In genomic region chr4:76194325-76194724, GRCh38 we compare ENCODE assay signal across 10 cellular contexts. TPM values are rescaled to one million over a fixed set of nuclear protein-coding genes. Genes with fewer than 3 reads are reported as not detected.
DNase-seq lines count a peak whose midpoint lies in the region; ATAC-seq and TF ChIP-seq lines count a peak whose summit lies in the region.
"Had no signal": no experiment of that assay in that cellular context is flagged by ENCODE, and none has a peak within 500 bp of the region (broad histone marks: within the 10 kb centered on the region; RNA-seq: fewer than 3 reads in every experiment).

No MANE protein-coding gene starts in this region.

- TF ChIP-seq CTCF in IMR-90 (conservative IDR thresholded peaks at IDR 0.05; ENCODE audit: low read depth, low read length) (no peak), breast epithelium (IDR thresholded peaks at IDR 0.05) (no peak), transverse colon (IDR thresholded peaks at IDR 0.05) (no peak), GM20000 (IDR thresholded peaks at IDR 0.05; ENCODE audit: extremely low read depth, missing control alignments) (no peak)

- no CpG with 5 or more reads among the region's 2 CpGs for WGBS in IMR-90 (ENCODE audit: extremely low coverage in 2 of 2, insufficient read length in 1 of 2), 2 experiments
- WGBS in transverse colon (ENCODE audit: low coverage in 1 of 2), 2 donors = 85 to 86% methylated on average over 2 of the region's 2 CpGs

- H3K27me3 ChIP-seq in IMR-90 (ENCODE audit: control insufficient read depth, insufficient read depth, low read length) (no peaks in the 10 kb centered on the region), breast epithelium (no peaks in the 10 kb centered on the region), transverse colon (no peaks in the 10 kb centered on the region)

- 0 out of 2 replicates have a peak overlapping the region, but pooled peaks have one; percentile 75 for H2BK20ac ChIP-seq in IMR-90 (ENCODE audit: low read depth, low read length)

- peak; percentile 94 for DNase-seq in IMR-90
- DNase-seq in breast epithelium (ENCODE audit: low spot score in 2 of 2) = no peak
- peak; percentile 95 for DNase-seq in kidney glomerular epithelial cell (lab: John Stamatoyannopoulos, UW)
- no peak for DNase-seq in transverse colon
- no peak for DNase-seq in GM20000 (ENCODE audit: low spot score)
- no peak for DNase-seq in DMS79 (lab: John Stamatoyannopoulos, UW)
- no peak for DNase-seq in inferior parietal cortex (ENCODE audit: extremely low spot score)
- DNase-seq: activated naive CD4-positive, alpha-beta T cell treated with anti-CD3 and anti-CD28 coated beads, Interleukin-2, amount 50 U/mL, for 16 hours had no signal

- peaks cover 23% of the 10 kb centered on the region for H3K36me3 ChIP-seq in IMR-90 (ENCODE audit: control insufficient read depth, insufficient read depth, low read length)
- no peaks in the 10 kb centered on the region for H3K36me3 ChIP-seq in breast epithelium
- peaks cover 0 to 23% (median 8%) of the 10 kb centered on the region in 4 donors for H3K36me3 ChIP-seq in transverse colon

- TF ChIP-seq RAD21 in IMR-90 (IDR thresholded peaks at IDR 0.05; ENCODE audit: low read length) = no peak

- peaks cover 18% of the 10 kb centered on the region for H3K9me1 ChIP-seq in IMR-90 (ENCODE audit: insufficient read depth, low read length)

- H3K27ac ChIP-seq in IMR-90 (ENCODE audit: insufficient read depth, low read length) (no peak overlapping the region), breast epithelium (peak overlapping the region; percentile 77 to 85), transverse colon (peak overlapping the region; percentile 45 to 92 (median 66))

- no peak overlapping the region for H3K4me3 ChIP-seq in IMR-90 (ENCODE audit: insufficient read depth, low read depth, low read length)
- H3K4me3 ChIP-seq in breast epithelium = no peak overlapping the region
- H3K4me3 ChIP-seq in transverse colon = no peak overlapping the region

- H3K4ac ChIP-seq in IMR-90 (ENCODE audit: low read depth, low read length) = peak overlapping the region; percentile 48; the same call in 1 of the 2 replicates

- intact Hi-C loops in IMR-90 (cut with micrococcal nuclease) = no loop called here
- intact Hi-C loops in breast epithelium (cut with DNase I; ENCODE audit: low total_unique reads) = no loop called here
- intact Hi-C loops in transverse colon (cut with DNase I; ENCODE audit: low total_unique reads) = no loop called here

- no peak overlapping the region; a peak in 1 of 4 replicates for H4K8ac ChIP-seq in IMR-90 (ENCODE audit: low read depth in 2 of 2, low read length in 2 of 2)

- H2BK15ac ChIP-seq in IMR-90 (ENCODE audit: low read depth, low read length) = no peak overlapping the region

- no peak for TF ChIP-seq EP300 in transverse colon (IDR thresholded peaks at IDR 0.05; ENCODE audit: low read depth)

- H3K79me1 ChIP-seq in IMR-90 (ENCODE audit: low read depth in 1 of 2, low read length in 2 of 2) = peaks cover 37 to 80% of the 10 kb centered on the region in 2 experiments

- POLR2A ChIA-PET in IMR-90 (lab: Charles Lee; ENCODE audit: unreplicated experiment) = no interaction called here

- H2BK120ac ChIP-seq in IMR-90 (ENCODE audit: low read depth, low read length) = no peak overlapping the region

- no peak overlapping the region for H2AK5ac ChIP-seq in IMR-90 (ENCODE audit: low read depth, low read length)

- no peak overlapping the region for H3K18ac ChIP-seq in IMR-90 (ENCODE audit: low read depth, low read length)

- CTCF ChIA-PET in IMR-90 (lab: Yijun Ruan, JAX) = no interaction called here

- H4K91ac ChIP-seq in IMR-90 (ENCODE audit: insufficient read depth, low read depth, low read length) = no peak overlapping the region

- H3K4me1 ChIP-seq in IMR-90 (ENCODE audit: control insufficient read depth, insufficient read depth, low read length) (peaks cover 22% of the 10 kb centered on the region), breast epithelium (peaks cover 5 to 24% of the 10 kb centered on the region in 2 donors), transverse colon (peaks cover 31 to 69% (median 55%) of the 10 kb centered on the region in 4 donors)

- H2BK5ac ChIP-seq in IMR-90 (ENCODE audit: low read depth, low read length, poor library complexity, severe bottlenecking) = peak overlapping the region; percentile 77

- in situ Hi-C loops in IMR-90 (cut with MboI; ENCODE audit: low sequenced_read_pairs) = loop anchor here (10.0 kb wide), 1 partner anchor 310 kb away; no protein-coding TSS in a partner anchor
- in situ Hi-C loops in transverse colon (cut with MboI; ENCODE audit: low pct_ligation_motif_present in 1 of 4, low pct_unique_long_range_greater_than_20kb in 1 of 4, low sequenced_read_pairs in 3 of 4) = loop anchor here in 2 of 4 donors (25.0 kb wide), 2 partner anchors 168 to 318 kb away; no protein-coding TSS in a partner anchor

- H2AFZ ChIP-seq in IMR-90 (replicated peaks; ENCODE audit: low read length, poor library complexity) = no peak overlapping the region

- TF ChIP-seq POLR2A in IMR-90 (IDR thresholded peaks at IDR 0.05; ENCODE audit: low read depth, low read length) (no peak), breast epithelium (IDR thresholded peaks at IDR 0.05) (no peak), transverse colon (IDR thresholded peaks at IDR 0.05) (no peak)

- no peak overlapping the region for H3K14ac ChIP-seq in IMR-90 (replicated peaks; ENCODE audit: low read depth, low read length)

- no peak overlapping the region for H2AK9ac ChIP-seq in IMR-90 (replicated peaks; ENCODE audit: low read depth, low read length, poor library complexity)

- dilution Hi-C loops in IMR-90 (cut with HindIII; ENCODE audit: low sequenced_read_pairs, unreplicated experiment) = no loop called here

- no peak overlapping the region for H4K5ac ChIP-seq in IMR-90 (ENCODE audit: low read depth, low read length)

- ATAC-seq in IMR-90 (ENCODE audit: low read depth) (peak; percentile 72), GM18502 (IDR thresholded peaks at IDR 0.05; ENCODE audit: poor library complexity, unreplicated experiment) (no peak)
- ATAC-seq: Panc1 had no signal

- BruUV-seq in IMR-90 (replicated peaks; lab: Mats Ljungman, UMichigan) = no TSS peak

- H3K4me2 ChIP-seq in IMR-90 (ENCODE audit: low read depth, low read length) = peak overlapping the region; percentile 64; the same call in 1 of the 2 replicates

- no peak overlapping the region for H3K9ac ChIP-seq in IMR-90 (ENCODE audit: low read depth, low read length)

- H4K20me1 ChIP-seq in IMR-90 (ENCODE audit: insufficient read depth, low read length) = peaks cover 24% of the 10 kb centered on the region; the same call in 1 of the 2 replicates

- no peak overlapping the region for H3K56ac ChIP-seq in IMR-90 (ENCODE audit: extremely low read depth, insufficient read depth, low read length)

- no peak overlapping the region for H3K23ac ChIP-seq in IMR-90 (ENCODE audit: low read depth, low read length)

- no peaks in the 10 kb centered on the region for H3K9me3 ChIP-seq in IMR-90 (ENCODE audit: control insufficient read depth, insufficient read depth, low read length)
- H3K9me3 ChIP-seq in breast epithelium = peaks cover 0 to 7% of the 10 kb centered on the region in 2 donors
- no peaks in the 10 kb centered on the region for H3K9me3 ChIP-seq in transverse colon

TF ChIP-seq in IMR-90, 13 proteins besides CTCF, POLR2A, EP300 and RAD21 (continues in another document):
- TF ChIP-seq NFE2L2 (IDR thresholded peaks at IDR 0.05; ENCODE audit: low read depth, low read length) (peak; percentile 20; the same call in 1 of the 2 replicates), RCOR1 (IDR thresholded peaks at IDR 0.05; ENCODE audit: insufficient replicate concordance, low read length) (peak; percentile 80), USF2 (IDR thresholded peaks at IDR 0.05; ENCODE audit: low read depth, low read length) (peak; percentile 82), CEBPB (IDR thresholded peaks at IDR 0.05; ENCODE audit: low read depth, low read length) (peak; percentile 99), SMC3 (IDR thresholded peaks at IDR 0.05; ENCODE audit: low read depth, low read length) (no peak), ELK1 (IDR thresholded peaks at IDR 0.05; ENCODE audit: borderline replicate concordance, low read depth, low read length) (no peak)

RNA-seq across cellular contexts. Expression of gene SCARB2, which starts 19.3 kb away (rescaled TPM):
- 89.7 and 102 TPM in 2 replicates for total RNA-seq in IMR-90 (2012; rRNA removed)
- 56.5 and 69.2 TPM in 2 replicates for polyA plus RNA-seq in IMR-90 (2012; rRNA removed)
- 19.6 and 23.3 TPM in 2 replicates for polyA plus RNA-seq in IMR-90 (2012; cell fraction: cytosol; rRNA removed)
- polyA plus RNA-seq in IMR-90 (2012; cell fraction: nucleus; rRNA removed; ENCODE audit: low replicate concordance) = 10.9 and 46.8 TPM in 2 replicates
- total RNA-seq in breast epithelium = 100 to 1,000 TPM; 148 to 231 (median 160) TPM
- total RNA-seq in transverse colon = 100 to 1,000 TPM; 139 to 210 (median 194) TPM

RNA-seq across cellular contexts. Expression of gene NUP54, which starts 46.1 kb away (rescaled TPM):
- total RNA-seq in IMR-90 (2012; rRNA removed) (44.4 and 62.8 TPM in 2 replicates), breast epithelium (10 to 100 TPM; 46.6 to 70.5 (median 56.7) TPM), transverse colon (100 to 1,000 TPM in 1 of 4 donors, 10 to 100 TPM in 2, 1 to 10 TPM in 1; 7.0 to 142 (median 29.2) TPM)
- 19.2 and 24.6 TPM in 2 replicates for polyA plus RNA-seq in IMR-90 (2012; rRNA removed)
- polyA plus RNA-seq in IMR-90 (2012; cell fraction: cytosol; rRNA removed) = 2.6 and 4.7 TPM in 2 replicates
- polyA plus RNA-seq in IMR-90 (2012; cell fraction: nucleus; rRNA removed; ENCODE audit: low replicate concordance) = 3.2 and 29.4 TPM in 2 replicates

RNA-seq across cellular contexts. Expression of gene FAM47E, which starts 57.2 kb away (rescaled TPM):
- total RNA-seq in IMR-90 (2012; rRNA removed) = under 0.01 TPM in 1 of 2 replicates, not detected in the other
- 0.05 TPM in 1 of 2 replicates, not detected in the other for polyA plus RNA-seq in IMR-90 (2012; rRNA removed)
- polyA plus RNA-seq in IMR-90 (2012; cell fraction: cytosol; rRNA removed) = not detected in 2 replicates
- 0.02 TPM in 1 of 2 replicates, not detected in the other for polyA plus RNA-seq in IMR-90 (2012; cell fraction: nucleus; rRNA removed; ENCODE audit: low replicate concordance)
- 10 to 100 TPM in 1 of 3 donors, 1 to 10 TPM in 2; 6.1 to 17.9 (median 9.5) TPM for total RNA-seq in breast epithelium
- total RNA-seq in transverse colon = 1 to 10 TPM in 3 of 4 donors, under 1 TPM in 1; 0.20 to 7.8 (median 2.8) TPM

Comparison
In these comparisons a context has a peak if more than half of its experiments do, and no peak if none do; other contexts are left out.
1. DNase-seq: peak in IMR-90 (single experiment) and kidney glomerular epithelial cell (single experiment); none in breast epithelium (0 of 2), transverse colon (single experiment), GM20000 (single experiment), DMS79 (single experiment) and inferior parietal cortex (single experiment).